Comparison of ENCODE assay signal across 2 cellular contexts in the genomic region with DNA sequence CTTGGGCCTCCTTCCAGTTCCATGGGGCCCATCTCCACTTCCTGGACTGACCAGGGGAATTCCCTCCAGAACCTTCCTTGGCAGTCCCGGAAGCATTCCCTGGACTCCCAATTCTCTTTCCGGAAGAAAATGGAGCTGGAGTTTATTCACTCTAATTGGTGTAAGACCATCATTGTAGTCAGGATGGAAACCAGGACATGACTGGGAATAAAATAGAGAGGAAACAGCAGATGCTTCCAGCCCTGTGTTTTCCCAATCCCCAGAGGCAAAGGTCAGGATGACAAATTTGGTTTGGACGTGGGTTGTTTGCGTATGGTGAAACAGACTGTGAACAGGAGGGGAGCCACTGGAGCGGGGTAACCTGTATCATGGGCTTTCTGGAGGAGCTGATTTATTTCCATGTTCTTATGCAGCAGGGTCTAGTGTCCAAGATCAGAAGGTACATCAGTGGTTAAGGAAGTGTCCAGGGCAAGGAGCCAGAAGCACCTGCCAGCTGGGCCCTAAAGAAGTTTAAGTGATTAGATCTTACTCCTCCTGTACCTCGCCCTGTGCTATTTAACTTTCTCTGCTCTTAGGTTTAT.
TF ChIP-seq lines count a peak whose summit lies in the region.

No MANE protein-coding gene starts in this region.

TF ChIP-seq in IMR-90, 13 proteins besides CTCF, POLR2A, EP300 and RAD21:
- TF ChIP-seq RFX5 (IDR thresholded peaks at IDR 0.05; ENCODE audit: low read depth, low read length) (no peak), NFE2L2 (IDR thresholded peaks at IDR 0.05; ENCODE audit: low read depth, low read length) (no peak), SMC3 (IDR thresholded peaks at IDR 0.05; ENCODE audit: low read depth, low read length) (no peak), CEBPB (IDR thresholded peaks at IDR 0.05; ENCODE audit: low read depth, low read length) (no peak), BHLHE40 (IDR thresholded peaks at IDR 0.05; ENCODE audit: low read depth, low read length) (no peak), FOS (IDR thresholded peaks at IDR 0.05; ENCODE audit: low read depth, low read length) (no peak), MXI1 (IDR thresholded peaks at IDR 0.05; ENCODE audit: borderline replicate concordance, low read depth, low read length) (no peak), MAFK (IDR thresholded peaks at IDR 0.05; ENCODE audit: low read depth, low read length) (no peak), MAZ (IDR thresholded peaks at IDR 0.05; ENCODE audit: borderline replicate concordance, low read depth, low read length) (no peak)
- TF ChIP-seq, protein P1, sequence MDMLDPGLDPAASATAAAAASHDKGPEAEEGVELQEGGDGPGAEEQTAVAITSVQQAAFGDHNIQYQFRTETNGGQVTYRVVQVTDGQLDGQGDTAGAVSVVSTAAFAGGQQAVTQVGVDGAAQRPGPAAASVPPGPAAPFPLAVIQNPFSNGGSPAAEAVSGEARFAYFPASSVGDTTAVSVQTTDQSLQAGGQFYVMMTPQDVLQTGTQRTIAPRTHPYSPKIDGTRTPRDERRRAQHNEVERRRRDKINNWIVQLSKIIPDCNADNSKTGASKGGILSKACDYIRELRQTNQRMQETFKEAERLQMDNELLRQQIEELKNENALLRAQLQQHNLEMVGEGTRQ (IDR thresholded peaks at IDR 0.05; ENCODE audit: low read depth, low read length) = no peak
- TF ChIP-seq, protein P2, sequence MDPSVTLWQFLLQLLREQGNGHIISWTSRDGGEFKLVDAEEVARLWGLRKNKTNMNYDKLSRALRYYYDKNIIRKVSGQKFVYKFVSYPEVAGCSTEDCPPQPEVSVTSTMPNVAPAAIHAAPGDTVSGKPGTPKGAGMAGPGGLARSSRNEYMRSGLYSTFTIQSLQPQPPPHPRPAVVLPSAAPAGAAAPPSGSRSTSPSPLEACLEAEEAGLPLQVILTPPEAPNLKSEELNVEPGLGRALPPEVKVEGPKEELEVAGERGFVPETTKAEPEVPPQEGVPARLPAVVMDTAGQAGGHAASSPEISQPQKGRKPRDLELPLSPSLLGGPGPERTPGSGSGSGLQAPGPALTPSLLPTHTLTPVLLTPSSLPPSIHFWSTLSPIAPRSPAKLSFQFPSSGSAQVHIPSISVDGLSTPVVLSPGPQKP (IDR thresholded peaks at IDR 0.05; ENCODE audit: borderline replicate concordance, low read depth, low read length) = no peak

TF ChIP-seq in HepG2, 621 proteins besides CTCF, POLR2A, EP300 and RAD21 (continues in another document):
- TF ChIP-seq, protein P3, sequence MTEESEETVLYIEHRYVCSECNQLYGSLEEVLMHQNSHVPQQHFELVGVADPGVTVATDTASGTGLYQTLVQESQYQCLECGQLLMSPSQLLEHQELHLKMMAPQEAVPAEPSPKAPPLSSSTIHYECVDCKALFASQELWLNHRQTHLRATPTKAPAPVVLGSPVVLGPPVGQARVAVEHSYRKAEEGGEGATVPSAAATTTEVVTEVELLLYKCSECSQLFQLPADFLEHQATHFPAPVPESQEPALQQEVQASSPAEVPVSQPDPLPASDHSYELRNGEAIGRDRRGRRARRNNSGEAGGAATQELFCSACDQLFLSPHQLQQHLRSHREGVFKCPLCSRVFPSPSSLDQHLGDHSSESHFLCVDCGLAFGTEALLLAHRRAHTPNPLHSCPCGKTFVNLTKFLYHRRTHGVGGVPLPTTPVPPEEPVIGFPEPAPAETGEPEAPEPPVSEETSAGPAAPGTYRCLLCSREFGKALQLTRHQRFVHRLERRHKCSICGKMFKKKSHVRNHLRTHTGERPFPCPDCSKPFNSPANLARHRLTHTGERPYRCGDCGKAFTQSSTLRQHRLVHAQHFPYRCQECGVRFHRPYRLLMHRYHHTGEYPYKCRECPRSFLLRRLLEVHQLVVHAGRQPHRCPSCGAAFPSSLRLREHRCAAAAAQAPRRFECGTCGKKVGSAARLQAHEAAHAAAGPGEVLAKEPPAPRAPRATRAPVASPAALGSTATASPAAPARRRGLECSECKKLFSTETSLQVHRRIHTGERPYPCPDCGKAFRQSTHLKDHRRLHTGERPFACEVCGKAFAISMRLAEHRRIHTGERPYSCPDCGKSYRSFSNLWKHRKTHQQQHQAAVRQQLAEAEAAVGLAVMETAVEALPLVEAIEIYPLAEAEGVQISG (CRISPR knock-in tag; IDR thresholded peaks at IDR 0.05) = no peak
- TF ChIP-seq, protein P4, sequence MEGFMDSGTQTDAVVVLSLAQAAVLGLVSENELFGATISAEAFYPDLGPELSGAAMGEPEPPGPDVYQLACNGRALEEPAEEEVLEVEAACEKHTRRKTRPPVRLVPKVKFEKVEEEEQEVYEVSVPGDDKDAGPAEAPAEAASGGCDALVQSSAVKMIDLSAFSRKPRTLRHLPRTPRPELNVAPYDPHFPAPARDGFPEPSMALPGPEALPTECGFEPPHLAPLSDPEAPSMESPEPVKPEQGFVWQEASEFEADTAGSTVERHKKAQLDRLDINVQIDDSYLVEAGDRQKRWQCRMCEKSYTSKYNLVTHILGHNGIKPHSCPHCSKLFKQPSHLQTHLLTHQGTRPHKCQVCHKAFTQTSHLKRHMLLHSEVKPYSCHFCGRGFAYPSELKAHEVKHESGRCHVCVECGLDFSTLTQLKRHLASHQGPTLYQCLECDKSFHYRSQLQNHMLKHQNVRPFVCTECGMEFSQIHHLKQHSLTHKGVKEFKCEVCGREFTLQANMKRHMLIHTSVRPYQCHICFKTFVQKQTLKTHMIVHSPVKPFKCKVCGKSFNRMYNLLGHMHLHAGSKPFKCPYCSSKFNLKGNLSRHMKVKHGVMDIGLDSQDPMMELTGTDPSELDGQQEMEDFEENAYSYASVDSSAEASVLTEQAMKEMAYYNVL (CRISPR knock-in tag; IDR thresholded peaks at IDR 0.05; ENCODE audit: borderline replicate concordance) = peak; percentile 51; the same call in 1 of the 2 replicates
- TF ChIP-seq, protein P5, sequence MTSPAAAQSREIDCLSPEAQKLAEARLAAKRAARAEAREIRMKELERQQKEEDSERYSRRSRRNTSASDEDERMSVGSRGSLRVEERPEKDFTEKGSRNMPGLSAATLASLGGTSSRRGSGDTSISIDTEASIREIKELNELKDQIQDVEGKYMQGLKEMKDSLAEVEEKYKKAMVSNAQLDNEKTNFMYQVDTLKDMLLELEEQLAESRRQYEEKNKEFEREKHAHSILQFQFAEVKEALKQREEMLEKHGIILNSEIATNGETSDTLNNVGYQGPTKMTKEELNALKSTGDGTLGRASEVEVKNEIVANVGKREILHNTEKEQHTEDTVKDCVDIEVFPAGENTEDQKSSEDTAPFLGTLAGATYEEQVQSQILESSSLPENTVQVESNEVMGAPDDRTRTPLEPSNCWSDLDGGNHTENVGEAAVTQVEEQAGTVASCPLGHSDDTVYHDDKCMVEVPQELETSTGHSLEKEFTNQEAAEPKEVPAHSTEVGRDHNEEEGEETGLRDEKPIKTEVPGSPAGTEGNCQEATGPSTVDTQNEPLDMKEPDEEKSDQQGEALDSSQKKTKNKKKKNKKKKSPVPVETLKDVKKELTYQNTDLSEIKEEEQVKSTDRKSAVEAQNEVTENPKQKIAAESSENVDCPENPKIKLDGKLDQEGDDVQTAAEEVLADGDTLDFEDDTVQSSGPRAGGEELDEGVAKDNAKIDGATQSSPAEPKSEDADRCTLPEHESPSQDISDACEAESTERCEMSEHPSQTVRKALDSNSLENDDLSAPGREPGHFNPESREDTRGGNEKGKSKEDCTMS (CRISPR knock-in tag; conservative IDR thresholded peaks at IDR 0.05) = no peak
- TF ChIP-seq ESRRA (CRISPR knock-in tag; IDR thresholded peaks at IDR 0.05; ENCODE audit: low read depth) (no peak), RNF2 (conservative IDR thresholded peaks at IDR 0.05; ENCODE audit: low read depth) (no peak), TBL1XR1 (IDR thresholded peaks at IDR 0.05; ENCODE audit: borderline replicate concordance, low read length, partially characterized antibody) (peak; percentile 17), ZNF678 (CRISPR knock-in tag; IDR thresholded peaks at IDR 0.05) (no peak), NFRKB (IDR thresholded peaks at IDR 0.05) (no peak), ZNF614 (CRISPR knock-in tag; IDR thresholded peaks at IDR 0.05; ENCODE audit: borderline replicate concordance) (no peak), MAFK (conservative IDR thresholded peaks at IDR 0.05 in 1 of 2, IDR thresholded peaks at IDR 0.05 in 1 of 2; ENCODE audit: low read length in 2 of 2) (no peak), ZNF572 (CRISPR knock-in tag; IDR thresholded peaks at IDR 0.05) (no peak), ZNF792 (CRISPR knock-in tag; IDR thresholded peaks at IDR 0.05) (0 out of 2 replicates have a peak, but pooled peaks have one; percentile 51), TP53 (CRISPR knock-in tag; conservative IDR thresholded peaks at IDR 0.05) (no peak), SATB2 (CRISPR knock-in tag; IDR thresholded peaks at IDR 0.05) (no peak), ZNF282 (IDR thresholded peaks at IDR 0.05; ENCODE audit: partially characterized antibody) (no peak), ZFX (CRISPR knock-in tag; IDR thresholded peaks at IDR 0.05; ENCODE audit: low read depth) (peak; percentile 78), ZBTB20 (CRISPR knock-in tag; IDR thresholded peaks at IDR 0.05; ENCODE audit: borderline replicate concordance, low read depth) (no peak), ZNF225 (CRISPR knock-in tag; IDR thresholded peaks at IDR 0.05) (no peak), ZSCAN30 (CRISPR knock-in tag; IDR thresholded peaks at IDR 0.05) (no peak), HHEX (CRISPR knock-in tag; IDR thresholded peaks at IDR 0.05) (no peak), HMGA1 (CRISPR knock-in tag; conservative IDR thresholded peaks at IDR 0.05) (no peak), FLYWCH1 (CRISPR knock-in tag; IDR thresholded peaks at IDR 0.05) (no peak), MXD4 (CRISPR knock-in tag; IDR thresholded peaks at IDR 0.05) (no peak; the same call in none of the 2 replicates), KLF12 (CRISPR knock-in tag; IDR thresholded peaks at IDR 0.05; ENCODE audit: borderline replicate concordance) (no peak), ZNF619 (CRISPR knock-in tag; IDR thresholded peaks at IDR 0.05) (no peak), HMG20A (CRISPR knock-in tag; IDR thresholded peaks at IDR 0.05; ENCODE audit: borderline replicate concordance) (peak; percentile 31; the same call in 1 of the 2 replicates), ATF7-NPFF (CRISPR knock-in tag; IDR thresholded peaks at IDR 0.05; ENCODE audit: low read depth) (no peak), ZNF234 (CRISPR knock-in tag; conservative IDR thresholded peaks at IDR 0.05) (no peak), MTA3 (CRISPR knock-in tag; IDR thresholded peaks at IDR 0.05) (no peak), HES4 (CRISPR knock-in tag; IDR thresholded peaks at IDR 0.05; ENCODE audit: borderline replicate concordance) (no peak), RFXANK (CRISPR knock-in tag; IDR thresholded peaks at IDR 0.05) (no peak)
- TF ChIP-seq, protein P6, sequence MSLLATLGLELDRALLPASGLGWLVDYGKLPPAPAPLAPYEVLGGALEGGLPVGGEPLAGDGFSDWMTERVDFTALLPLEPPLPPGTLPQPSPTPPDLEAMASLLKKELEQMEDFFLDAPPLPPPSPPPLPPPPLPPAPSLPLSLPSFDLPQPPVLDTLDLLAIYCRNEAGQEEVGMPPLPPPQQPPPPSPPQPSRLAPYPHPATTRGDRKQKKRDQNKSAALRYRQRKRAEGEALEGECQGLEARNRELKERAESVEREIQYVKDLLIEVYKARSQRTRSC (CRISPR knock-in tag; IDR thresholded peaks at IDR 0.05; ENCODE audit: low read depth) = no peak
- TF ChIP-seq, protein P7, sequence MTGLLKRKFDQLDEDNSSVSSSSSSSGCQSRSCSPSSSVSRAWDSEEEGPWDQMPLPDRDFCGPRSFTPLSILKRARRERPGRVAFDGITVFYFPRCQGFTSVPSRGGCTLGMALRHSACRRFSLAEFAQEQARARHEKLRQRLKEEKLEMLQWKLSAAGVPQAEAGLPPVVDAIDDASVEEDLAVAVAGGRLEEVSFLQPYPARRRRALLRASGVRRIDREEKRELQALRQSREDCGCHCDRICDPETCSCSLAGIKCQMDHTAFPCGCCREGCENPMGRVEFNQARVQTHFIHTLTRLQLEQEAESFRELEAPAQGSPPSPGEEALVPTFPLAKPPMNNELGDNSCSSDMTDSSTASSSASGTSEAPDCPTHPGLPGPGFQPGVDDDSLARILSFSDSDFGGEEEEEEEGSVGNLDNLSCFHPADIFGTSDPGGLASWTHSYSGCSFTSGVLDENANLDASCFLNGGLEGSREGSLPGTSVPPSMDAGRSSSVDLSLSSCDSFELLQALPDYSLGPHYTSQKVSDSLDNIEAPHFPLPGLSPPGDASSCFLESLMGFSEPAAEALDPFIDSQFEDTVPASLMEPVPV (CRISPR knock-in tag; IDR thresholded peaks at IDR 0.05) = peak; percentile 37; the same call in 1 of the 2 replicates
- TF ChIP-seq, protein P8, sequence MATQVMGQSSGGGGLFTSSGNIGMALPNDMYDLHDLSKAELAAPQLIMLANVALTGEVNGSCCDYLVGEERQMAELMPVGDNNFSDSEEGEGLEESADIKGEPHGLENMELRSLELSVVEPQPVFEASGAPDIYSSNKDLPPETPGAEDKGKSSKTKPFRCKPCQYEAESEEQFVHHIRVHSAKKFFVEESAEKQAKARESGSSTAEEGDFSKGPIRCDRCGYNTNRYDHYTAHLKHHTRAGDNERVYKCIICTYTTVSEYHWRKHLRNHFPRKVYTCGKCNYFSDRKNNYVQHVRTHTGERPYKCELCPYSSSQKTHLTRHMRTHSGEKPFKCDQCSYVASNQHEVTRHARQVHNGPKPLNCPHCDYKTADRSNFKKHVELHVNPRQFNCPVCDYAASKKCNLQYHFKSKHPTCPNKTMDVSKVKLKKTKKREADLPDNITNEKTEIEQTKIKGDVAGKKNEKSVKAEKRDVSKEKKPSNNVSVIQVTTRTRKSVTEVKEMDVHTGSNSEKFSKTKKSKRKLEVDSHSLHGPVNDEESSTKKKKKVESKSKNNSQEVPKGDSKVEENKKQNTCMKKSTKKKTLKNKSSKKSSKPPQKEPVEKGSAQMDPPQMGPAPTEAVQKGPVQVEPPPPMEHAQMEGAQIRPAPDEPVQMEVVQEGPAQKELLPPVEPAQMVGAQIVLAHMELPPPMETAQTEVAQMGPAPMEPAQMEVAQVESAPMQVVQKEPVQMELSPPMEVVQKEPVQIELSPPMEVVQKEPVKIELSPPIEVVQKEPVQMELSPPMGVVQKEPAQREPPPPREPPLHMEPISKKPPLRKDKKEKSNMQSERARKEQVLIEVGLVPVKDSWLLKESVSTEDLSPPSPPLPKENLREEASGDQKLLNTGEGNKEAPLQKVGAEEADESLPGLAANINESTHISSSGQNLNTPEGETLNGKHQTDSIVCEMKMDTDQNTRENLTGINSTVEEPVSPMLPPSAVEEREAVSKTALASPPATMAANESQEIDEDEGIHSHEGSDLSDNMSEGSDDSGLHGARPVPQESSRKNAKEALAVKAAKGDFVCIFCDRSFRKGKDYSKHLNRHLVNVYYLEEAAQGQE (IDR thresholded peaks at IDR 0.05; ENCODE audit: borderline replicate concordance in 1 of 2, low read depth in 1 of 2, low read length in 2 of 2) = no peak; a peak in 1 of 4 replicates
- TF ChIP-seq, protein P9, sequence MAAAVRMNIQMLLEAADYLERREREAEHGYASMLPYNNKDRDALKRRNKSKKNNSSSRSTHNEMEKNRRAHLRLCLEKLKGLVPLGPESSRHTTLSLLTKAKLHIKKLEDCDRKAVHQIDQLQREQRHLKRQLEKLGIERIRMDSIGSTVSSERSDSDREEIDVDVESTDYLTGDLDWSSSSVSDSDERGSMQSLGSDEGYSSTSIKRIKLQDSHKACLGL (CRISPR knock-in tag; IDR thresholded peaks at IDR 0.05) = no peak
- TF ChIP-seq, protein P10, sequence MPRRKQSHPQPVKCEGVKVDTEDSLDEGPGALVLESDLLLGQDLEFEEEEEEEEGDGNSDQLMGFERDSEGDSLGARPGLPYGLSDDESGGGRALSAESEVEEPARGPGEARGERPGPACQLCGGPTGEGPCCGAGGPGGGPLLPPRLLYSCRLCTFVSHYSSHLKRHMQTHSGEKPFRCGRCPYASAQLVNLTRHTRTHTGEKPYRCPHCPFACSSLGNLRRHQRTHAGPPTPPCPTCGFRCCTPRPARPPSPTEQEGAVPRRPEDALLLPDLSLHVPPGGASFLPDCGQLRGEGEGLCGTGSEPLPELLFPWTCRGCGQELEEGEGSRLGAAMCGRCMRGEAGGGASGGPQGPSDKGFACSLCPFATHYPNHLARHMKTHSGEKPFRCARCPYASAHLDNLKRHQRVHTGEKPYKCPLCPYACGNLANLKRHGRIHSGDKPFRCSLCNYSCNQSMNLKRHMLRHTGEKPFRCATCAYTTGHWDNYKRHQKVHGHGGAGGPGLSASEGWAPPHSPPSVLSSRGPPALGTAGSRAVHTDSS (CRISPR knock-in tag; conservative IDR thresholded peaks at IDR 0.05) = no peak
